ENCODE assay signal across 8 cellular contexts in genomic region chr1:13807213-13807612, GRCh38.
DNase-seq lines count a peak whose midpoint lies in the region; ATAC-seq and TF ChIP-seq lines count a peak whose summit lies in the region.

No MANE protein-coding gene starts in this region.

- DNase-seq in activated naive CD4-positive, alpha-beta T cell treated with Interleukin-2 at 50 U/mL for 16 hours = peak; percentile 20
- DNase-seq in activated naive CD4-positive, alpha-beta T cell treated with anti-CD3 and anti-CD28 coated beads, Interleukin-2, amount 50 U/mL, for 16 hours = no peak
- peak; percentile 32 for DNase-seq in NCI-H69 (lab: John Stamatoyannopoulos, UW)
- DNase-seq in endodermal cell = peak; percentile 89
- no peak for DNase-seq in stimulated activated effector memory CD8-positive, alpha-beta T cell treated with anti-CD3 and anti-CD28 coated beads, Interleukin-12 subunit alpha, Interleukin-12 subunit beta, amount 100 ng/mL, for 72 hours (ENCODE audit: low spot score in 2 of 2)
- no peak for DNase-seq in SHP77 (lab: John Stamatoyannopoulos, UW)
- no peak for DNase-seq in NCI-H524 treated with DMSO at 0.1 percent for 48 hours (lab: John Stamatoyannopoulos, UW)
- no peak for DNase-seq in activated naive CD8-positive, alpha-beta T cell treated with anti-CD3 and anti-CD28 coated beads, Interleukin-2, amount 50 U/mL, for 24 hours

- H3K4me3 ChIP-seq in endodermal cell (ENCODE audit: low read length) = no peak overlapping the region

- no peaks in the 10 kb centered on the region for H3K9me3 Mint-ChIP-seq in endodermal cell
- no peaks in the 10 kb centered on the region for H3K9me3 Mint-ChIP-seq in stimulated activated effector memory CD8-positive, alpha-beta T cell treated with anti-CD3 and anti-CD28 coated beads, Interleukin-12 subunit alpha, Interleukin-12 subunit beta, amount 100 ng/mL, for 72 hours
- no peaks in the 10 kb centered on the region for H3K9me3 Mint-ChIP-seq in activated naive CD8-positive, alpha-beta T cell treated with anti-CD3 and anti-CD28 coated beads, Interleukin-2, amount 50 U/mL, for 24 hours

- no peak overlapping the region for H3K27ac Mint-ChIP-seq in endodermal cell
- peak overlapping the region; percentile 11 for H3K27ac Mint-ChIP-seq in stimulated activated effector memory CD8-positive, alpha-beta T cell treated with anti-CD3 and anti-CD28 coated beads, Interleukin-12 subunit alpha, Interleukin-12 subunit beta, amount 100 ng/mL, for 72 hours
- H3K27ac Mint-ChIP-seq in activated naive CD8-positive, alpha-beta T cell treated with anti-CD3 and anti-CD28 coated beads, Interleukin-2, amount 50 U/mL, for 24 hours = no peak overlapping the region

- no peaks in the 10 kb centered on the region for H3K9me3 ChIP-seq in endodermal cell (ENCODE audit: control insufficient read depth, low read length)

- WGBS in endodermal cell (ENCODE audit: insufficient coverage in 1 of 2, insufficient read length in 1 of 2), 2 experiments = 47 to 48% methylated on average over 7 of the region's 7 CpGs

- peaks cover 9% of the 10 kb centered on the region for H3K4me1 Mint-ChIP-seq in endodermal cell
- H3K4me1 Mint-ChIP-seq in stimulated activated effector memory CD8-positive, alpha-beta T cell treated with anti-CD3 and anti-CD28 coated beads, Interleukin-12 subunit alpha, Interleukin-12 subunit beta, amount 100 ng/mL, for 72 hours = peaks cover 67% of the 10 kb centered on the region
- peaks cover 23% of the 10 kb centered on the region for H3K4me1 Mint-ChIP-seq in activated naive CD8-positive, alpha-beta T cell treated with anti-CD3 and anti-CD28 coated beads, Interleukin-2, amount 50 U/mL, for 24 hours

- H3K27me3 ChIP-seq in endodermal cell (ENCODE audit: control insufficient read depth, insufficient read depth, low read length, poor library complexity, severe bottlenecking) = no peaks in the 10 kb centered on the region

- peaks cover 5% of the 10 kb centered on the region for H3K27me3 Mint-ChIP-seq in endodermal cell (ENCODE audit: insufficient read depth)
- H3K27me3 Mint-ChIP-seq in activated naive CD8-positive, alpha-beta T cell treated with anti-CD3 and anti-CD28 coated beads, Interleukin-2, amount 50 U/mL, for 24 hours = no peaks in the 10 kb centered on the region

- peak; percentile 80 for TF ChIP-seq CTCF in endodermal cell (conservative IDR thresholded peaks at IDR 0.05)

- H3K4me3 Mint-ChIP-seq in endodermal cell = no peak overlapping the region
- no peak overlapping the region for H3K4me3 Mint-ChIP-seq in stimulated activated effector memory CD8-positive, alpha-beta T cell treated with anti-CD3 and anti-CD28 coated beads, Interleukin-12 subunit alpha, Interleukin-12 subunit beta, amount 100 ng/mL, for 72 hours
- H3K4me3 Mint-ChIP-seq in activated naive CD8-positive, alpha-beta T cell treated with anti-CD3 and anti-CD28 coated beads, Interleukin-2, amount 50 U/mL, for 24 hours = no peak overlapping the region

- H3K9ac ChIP-seq in endodermal cell (ENCODE audit: extremely low read depth, low read length, poor library complexity, severe bottlenecking) = no peak overlapping the region

- H3K27ac ChIP-seq in endodermal cell (ENCODE audit: low read depth, low read length) = no peak overlapping the region

- H3K4me1 ChIP-seq in endodermal cell (ENCODE audit: control insufficient read depth, insufficient read depth, low read length) = no peaks in the 10 kb centered on the region

- no peaks in the 10 kb centered on the region for H3K36me3 Mint-ChIP-seq in endodermal cell (ENCODE audit: low read depth)
- H3K36me3 Mint-ChIP-seq in stimulated activated effector memory CD8-positive, alpha-beta T cell treated with anti-CD3 and anti-CD28 coated beads, Interleukin-12 subunit alpha, Interleukin-12 subunit beta, amount 100 ng/mL, for 72 hours = peaks cover 18% of the 10 kb centered on the region
- H3K36me3 Mint-ChIP-seq in activated naive CD8-positive, alpha-beta T cell treated with anti-CD3 and anti-CD28 coated beads, Interleukin-2, amount 50 U/mL, for 24 hours (ENCODE audit: low read depth) = no peaks in the 10 kb centered on the region

- H3K36me3 ChIP-seq in endodermal cell (ENCODE audit: control insufficient read depth, insufficient read depth, low read length) = no peaks in the 10 kb centered on the region

- ATAC-seq in stimulated activated effector memory CD8-positive, alpha-beta T cell treated with anti-CD3 and anti-CD28 coated beads, Interleukin-12 subunit alpha, Interleukin-12 subunit beta, amount 100 ng/mL, for 72 hours = no peak
- no peak for ATAC-seq in activated naive CD8-positive, alpha-beta T cell treated with anti-CD3 and anti-CD28 coated beads, Interleukin-2, amount 50 U/mL, for 24 hours

Comparison
In these comparisons a context has a peak if more than half of its experiments do, and no peak if none do; other contexts are left out.
1. DNase-seq: peak in activated naive CD4-positive, alpha-beta T cell treated with Interleukin-2 at 50 U/mL for 16 hours (single experiment), NCI-H69 (single experiment) and endodermal cell (single experiment); none in activated naive CD4-positive, alpha-beta T cell treated with anti-CD3 and anti-CD28 coated beads, Interleukin-2, amount 50 U/mL, for 16 hours (single experiment), stimulated activated effector memory CD8-positive, alpha-beta T cell treated with anti-CD3 and anti-CD28 coated beads, Interleukin-12 subunit alpha, Interleukin-12 subunit beta, amount 100 ng/mL, for 72 hours (0 of 2), SHP77 (0 of 2), NCI-H524 treated with DMSO at 0.1 percent for 48 hours (single experiment) and activated naive CD8-positive, alpha-beta T cell treated with anti-CD3 and anti-CD28 coated beads, Interleukin-2, amount 50 U/mL, for 24 hours (single experiment).